In the genomic region with DNA sequence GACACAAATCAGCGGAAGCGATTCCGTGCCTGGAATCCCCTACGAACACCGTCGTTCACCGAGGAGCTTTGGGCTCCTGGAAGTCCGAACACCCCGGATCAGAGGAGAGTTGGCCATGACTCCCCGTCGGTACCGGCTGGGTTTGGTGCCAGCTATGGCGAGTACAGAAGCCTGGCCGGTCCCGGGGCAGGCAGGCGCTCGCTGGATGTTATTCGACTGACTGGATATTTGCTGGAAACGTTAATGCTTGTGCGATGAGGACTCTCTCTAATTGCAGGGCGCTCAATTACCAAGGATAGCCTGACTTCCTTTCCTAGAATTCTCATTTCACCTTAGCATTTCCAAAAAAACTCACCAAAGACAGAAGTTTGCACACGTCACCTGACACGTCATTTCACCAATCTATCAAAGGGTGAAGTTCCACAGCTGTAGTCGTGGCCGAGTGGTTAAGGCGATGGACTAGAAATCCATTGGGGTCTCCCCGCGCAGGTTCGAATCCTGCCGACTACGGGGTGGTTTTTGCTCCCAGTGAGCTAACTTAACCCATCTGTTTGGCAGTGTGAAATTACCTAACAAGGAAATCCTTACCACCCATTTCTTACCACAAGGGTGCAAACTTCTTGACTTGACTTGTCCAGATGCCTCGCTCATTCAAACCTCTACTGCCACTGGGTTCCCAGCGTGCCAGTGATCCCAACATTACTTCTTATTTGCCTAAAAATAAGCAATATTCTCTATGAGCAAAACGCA, we compare ENCODE assay signal across 8 cellular contexts.
DNase-seq lines count a peak whose midpoint lies in the region; ATAC-seq, FAIRE-seq and TF ChIP-seq lines count a peak whose summit lies in the region.

No MANE protein-coding gene starts in this region.

- H3K36me3 Mint-ChIP-seq in stimulated activated naive B cell treated with anti-CD40 and anti-IgM and Interleukin-4, amounts not matched to agents 10 μg/mL and 1 μg/mL and 100 μg/mL, for 72 hours, result peaks cover 3 to 4% of the 10 kb centered on the region in 2 donors

- TF ChIP-seq CTCF in GM10266 (IDR thresholded peaks at IDR 0.05; ENCODE audit: control insufficient read depth, insufficient read depth, low read depth, missing control alignments) (no peak), D721Med (IDR thresholded peaks at IDR 0.05; ENCODE audit: insufficient read depth, missing control alignments) (no peak)

- H3K27ac Mint-ChIP-seq in stimulated activated naive B cell treated with anti-CD40 and anti-IgM and Interleukin-4, amounts not matched to agents 10 μg/mL and 1 μg/mL and 100 μg/mL, for 72 hours, result peak overlapping the region; percentile 93

- ATAC-seq in HG03108 (IDR thresholded peaks at IDR 0.05; ENCODE audit: unreplicated experiment) (peak; percentile 67), GM18858 (IDR thresholded peaks at IDR 0.05; ENCODE audit: unreplicated experiment) (no peak)
- ATAC-seq in stimulated activated naive B cell treated with anti-CD40 and anti-IgM and Interleukin-4, amounts not matched to agents 10 μg/mL and 1 μg/mL and 100 μg/mL, for 72 hours (replicated peaks), result peak; percentile 87 to 93

- peak; percentile 55 for DNase-seq in GM10266 (ENCODE audit: extremely low spot score)
- DNase-seq in dedifferentiated amniotic fluid mesenchymal stem cell (ENCODE audit: extremely low spot score), result peak; percentile 85
- peak; percentile 52 for DNase-seq in medulla oblongata (ENCODE audit: extremely low spot score)
- peak; percentile 67 for DNase-seq in stimulated activated naive B cell treated with anti-CD40 and anti-IgM and Interleukin-4, amounts not matched to agents 10 μg/mL and 1 μg/mL and 100 μg/mL, for 72 hours
- DNase-seq in D721Med (ENCODE audit: insufficient read length, low spot score), result no peak

- H3K27me3 Mint-ChIP-seq in stimulated activated naive B cell treated with anti-CD40 and anti-IgM and Interleukin-4, amounts not matched to agents 10 μg/mL and 1 μg/mL and 100 μg/mL, for 72 hours, result peaks cover 43 to 58% of the 10 kb centered on the region in 2 donors

- peak overlapping the region; percentile 83 to 88 for H3K4me3 Mint-ChIP-seq in stimulated activated naive B cell treated with anti-CD40 and anti-IgM and Interleukin-4, amounts not matched to agents 10 μg/mL and 1 μg/mL and 100 μg/mL, for 72 hours

- peaks cover 9 to 13% of the 10 kb centered on the region in 2 donors for H3K4me1 Mint-ChIP-seq in stimulated activated naive B cell treated with anti-CD40 and anti-IgM and Interleukin-4, amounts not matched to agents 10 μg/mL and 1 μg/mL and 100 μg/mL, for 72 hours

- peak; percentile 63 for FAIRE-seq in TTC549 (lab: Jason Lieb, UNC)
- FAIRE-seq in D721Med (lab: Jason Lieb, UNC), result no peak

- peaks cover 2 to 4% of the 10 kb centered on the region in 2 donors for H3K9me3 Mint-ChIP-seq in stimulated activated naive B cell treated with anti-CD40 and anti-IgM and Interleukin-4, amounts not matched to agents 10 μg/mL and 1 μg/mL and 100 μg/mL, for 72 hours
